Comparison of ENCODE assay signal across 16 cellular contexts in the genomic region with DNA sequence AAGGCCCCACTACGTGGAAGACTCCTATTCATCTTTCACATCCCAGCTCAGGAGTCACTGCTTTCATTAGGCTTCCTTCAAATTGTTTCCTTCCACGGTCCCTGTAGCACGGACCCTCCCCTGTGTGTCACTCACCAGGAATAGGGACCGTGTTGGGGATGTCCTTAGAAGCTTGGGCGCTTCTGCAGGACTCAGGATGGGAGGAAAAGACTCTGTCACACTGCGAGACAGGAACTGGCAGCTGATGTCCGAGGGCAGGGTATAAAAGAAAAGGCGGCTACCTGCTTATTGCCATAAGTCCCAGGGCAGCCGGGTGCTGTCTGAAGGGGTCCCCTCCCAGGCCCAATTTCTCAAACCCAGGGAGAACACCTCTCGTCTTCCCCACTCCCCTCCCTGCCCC.
DNase-seq lines count a peak whose midpoint lies in the region; ATAC-seq, FAIRE-seq and TF ChIP-seq lines count a peak whose summit lies in the region.
"Had no signal": no experiment of that assay in that cellular context is flagged by ENCODE, and none has a peak within 500 bp of the region (broad histone marks: within the 10 kb centered on the region; RNA-seq: fewer than 3 reads in every experiment).

No MANE protein-coding gene starts in this region.

- no peak for TF ChIP-seq RAD21 in HepG2 (CRISPR knock-in tag; IDR thresholded peaks at IDR 0.05)

- no peak for TF ChIP-seq CTCF in HepG2 (CRISPR knock-in tag; IDR thresholded peaks at IDR 0.05)
- no peak for TF ChIP-seq CTCF in right lobe of liver (IDR thresholded peaks at IDR 0.05)
- TF ChIP-seq CTCF in lung (IDR thresholded peaks at IDR 0.05; ENCODE audit: control extremely low read depth, extremely low read depth), result no peak

- no peaks in the 10 kb centered on the region; a peak in 1 of 5 replicates for H3K27me3 ChIP-seq in HepG2 (ENCODE audit: control insufficient read depth in 1 of 2, insufficient read depth in 2 of 2, low read length in 2 of 2)
- no peaks in the 10 kb centered on the region for H3K27me3 ChIP-seq in right lobe of liver
- no peaks in the 10 kb centered on the region for H3K27me3 ChIP-seq in lung (ENCODE audit: control insufficient read depth, insufficient read depth)

- H4K20me1 ChIP-seq in HepG2 (ENCODE audit: insufficient read depth, low read length), result no peaks in the 10 kb centered on the region

- ATAC-seq in HepG2 (peak; percentile 14; the same call in 1 of the 3 replicates), right lobe of liver (no peak), lung (ENCODE audit: insufficient read depth, low FRiP score) (no peak)
- ATAC-seq: HCT116 had no signal

- DNase-seq in NCI-H146 treated with DMSO at 0.1 percent for 48 hours (lab: John Stamatoyannopoulos, UW; ENCODE audit: unreplicated experiment), result peak; percentile 37
- DNase-seq in NCI-H146 (lab: John Stamatoyannopoulos, UW), result no peak
- DNase-seq in HepG2 (ENCODE audit: low spot score), result no peak
- no peak for DNase-seq in right lobe of liver
- DNase-seq in lung (ENCODE audit: low spot score), result peak; percentile 24
- no peak for DNase-seq in A172 (ENCODE audit: low spot score)
- DNase-seq in NCI-H187 (lab: John Stamatoyannopoulos, UW), result no peak
- no peak for DNase-seq in NK-92 treated with Interleukin-12 subunit alpha and Interleukin-12 subunit beta, amount 100 ng/mL, for 24 hours (lab: John Stamatoyannopoulos, UW)
- DNase-seq: ACHN, NCI-H1930, NCI-H446 treated with DMSO at 0.1 percent for 48 hours had no signal

- POLR2A ChIA-PET in HepG2 (lab: Yijun Ruan, JAX), result no interaction called here

- H3K4me3 ChIP-seq in HepG2 (replicated peaks in 1 of 3; ENCODE audit: insufficient read depth in 1 of 3, low read depth in 2 of 3, low read length in 3 of 3), result no peak overlapping the region; a peak in 1 of 6 replicates
- H3K4me3 ChIP-seq in right lobe of liver, result no peak overlapping the region
- no peak overlapping the region for H3K4me3 ChIP-seq in lung

- no peak for TF ChIP-seq POLR2A in HepG2 (IDR thresholded peaks at IDR 0.05; ENCODE audit: insufficient read depth in 1 of 2, low read depth in 2 of 2, low read length in 2 of 2)
- TF ChIP-seq POLR2A in right lobe of liver (IDR thresholded peaks at IDR 0.05), result no peak

- H3K9ac ChIP-seq in HepG2 (ENCODE audit: insufficient read depth, low read depth, low read length), result no peak overlapping the region
- H3K9ac ChIP-seq: KMS-11 had no signal

- no peaks in the 10 kb centered on the region for H3K79me2 ChIP-seq in HepG2 (ENCODE audit: insufficient read depth, low read length)

- intact Hi-C loops in HepG2 (cut with micrococcal nuclease; ENCODE audit: unreplicated experiment) (no loop called here), right lobe of liver (cut with DNase I) (no loop called here)

- WGBS in HepG2 (ENCODE audit: low lambda C conversion rate), result 55% methylated on average over 10 of the region's 10 CpGs
- 77% methylated on average over 8 of the region's 10 CpGs for WGBS in right lobe of liver (ENCODE audit: insufficient coverage, low coverage, low lambda C conversion rate, missing lambda C conversion rate)
- 89 to 92% methylated on average over 10 of the region's 10 CpGs for WGBS in lung, 2 donors

- H3K9me3 ChIP-seq in HepG2 (ENCODE audit: low read length), result no peaks in the 10 kb centered on the region
- H3K9me3 ChIP-seq in right lobe of liver, result no peaks in the 10 kb centered on the region
- no peaks in the 10 kb centered on the region for H3K9me3 ChIP-seq in lung (ENCODE audit: control insufficient read depth in 2 of 2, insufficient read depth in 1 of 2, low read length in 1 of 2)

- in situ Hi-C loops in HepG2 (cut with HindIII; ENCODE audit: extremely low pct_ligation_motif_present, low pct_unique_long_range_greater_than_20kb), result no loop called here

- H2AFZ ChIP-seq in HepG2 (ENCODE audit: low read length), result no peak overlapping the region

- H3K4me1 ChIP-seq in HepG2 (ENCODE audit: insufficient read depth, low read length) (peaks cover 10% of the 10 kb centered on the region; the same call in 1 of the 2 replicates), right lobe of liver (no peaks in the 10 kb centered on the region), lung (ENCODE audit: control insufficient read depth in 2 of 2, insufficient read depth in 2 of 2, low read length in 2 of 2) (no peaks in the 10 kb centered on the region)

- BruUV-seq in HepG2 (replicated peaks; lab: Mats Ljungman, UMichigan), result no TSS peak

- H3K27ac ChIP-seq in HepG2 (ENCODE audit: extremely low read length, insufficient read depth, low read length) (no peak overlapping the region), right lobe of liver (no peak overlapping the region), lung (ENCODE audit: low read depth in 1 of 2, low read length in 1 of 2) (no peak overlapping the region)
- H3K27ac ChIP-seq: 22Rv1, KMS-11 had no signal

- H3K36me3 ChIP-seq in HepG2 (replicated peaks in 1 of 2; ENCODE audit: control insufficient read depth in 1 of 2, insufficient read depth in 2 of 2, low read length in 2 of 2) (no peaks in the 10 kb centered on the region), right lobe of liver (no peaks in the 10 kb centered on the region), lung (ENCODE audit: control insufficient read depth in 2 of 2, insufficient read depth in 2 of 2, low read length in 2 of 2) (no peaks in the 10 kb centered on the region)

- no peak for TF ChIP-seq EP300 in HepG2 (IDR thresholded peaks at IDR 0.05; ENCODE audit: low read depth in 2 of 2, low read length in 2 of 2)
- no peak for TF ChIP-seq EP300 in HepG2 (CRISPR knock-in tag; IDR thresholded peaks at IDR 0.05; ENCODE audit: borderline replicate concordance)

- FAIRE-seq in HepG2 (lab: Jason Lieb, UNC), result no peak
- FAIRE-seq: GM19239, RCC 7860 had no signal

- CTCF ChIA-PET in HepG2 (lab: Yijun Ruan, JAX; ENCODE audit: low intra/inter-chr PET ratio, low total read pairs), result no interaction called here

- H3K4me2 ChIP-seq in HepG2 (ENCODE audit: low read depth, low read length), result peak overlapping the region; percentile 37
- H3K4me2 ChIP-seq: KMS-11 had no signal

TF ChIP-seq in HepG2, 621 proteins besides CTCF, POLR2A, EP300 and RAD21:
- no peak for TF ChIP-seq AGO1 (IDR thresholded peaks at IDR 0.05; ENCODE audit: low read depth, low read length, poor library complexity, severe bottlenecking)
- no peak for TF ChIP-seq SIN3B (IDR thresholded peaks at IDR 0.05; ENCODE audit: low read length)
- TF ChIP-seq SNRNP70 (IDR thresholded peaks at IDR 0.05; ENCODE audit: low read depth, low read length), result no peak
- TF ChIP-seq TOE1 (CRISPR knock-in tag; IDR thresholded peaks at IDR 0.05), result no peak
- no peak for TF ChIP-seq NR2F2 (IDR thresholded peaks at IDR 0.05; ENCODE audit: borderline replicate concordance, low read depth)
- TF ChIP-seq JARID2 (CRISPR knock-in tag; IDR thresholded peaks at IDR 0.05; ENCODE audit: insufficient replicate concordance), result no peak
- no peak for TF ChIP-seq ZNF749 (CRISPR knock-in tag; IDR thresholded peaks at IDR 0.05; ENCODE audit: borderline replicate concordance)

Comparison
In these comparisons a context has a peak if more than half of its experiments do, and no peak if none do; other contexts are left out.
1. DNase-seq: peak in NCI-H146 treated with DMSO at 0.1 percent for 48 hours (single experiment) and lung (single experiment); none in NCI-H146 (single experiment), HepG2 (single experiment), right lobe of liver (0 of 3), A172 (single experiment), NCI-H187 (0 of 2) and NK-92 treated with Interleukin-12 subunit alpha and Interleukin-12 subunit beta, amount 100 ng/mL, for 24 hours (single experiment).